Comparison of ENCODE assay signal across 7 cellular contexts in genomic region chr19:19907551-19907950, GRCh38. TPM values are rescaled to one million over a fixed set of nuclear protein-coding genes. Genes with fewer than 3 reads are reported as not detected.
DNase-seq lines count a peak whose midpoint lies in the region; ATAC-seq, FAIRE-seq and TF ChIP-seq lines count a peak whose summit lies in the region.
"Not testable (repeated sequence)": the region's sequence is repeated elsewhere in the genome, so short reads cannot be mapped to it uniquely, and the experiment has no call there.
"Had no signal": no experiment of that assay in that cellular context is flagged by ENCODE, and none has a peak within 500 bp of the region (broad histone marks: within the 10 kb centered on the region; RNA-seq: fewer than 3 reads in every experiment).

No MANE protein-coding gene starts in this region.

- not testable (repeated sequence) for H3K27ac ChIP-seq in foreskin keratinocyte

- not testable (repeated sequence) for H3K27ac Mint-ChIP-seq in activated CD4-positive, alpha-beta memory T cell treated with anti-CD3 and anti-CD28 coated beads for 36 hours

- not testable (repeated sequence) for H3K27me3 Mint-ChIP-seq in activated CD4-positive, alpha-beta memory T cell treated with anti-CD3 and anti-CD28 coated beads for 36 hours

- H3K36me3 ChIP-seq in Loucy (ENCODE audit: insufficient read depth, low read length): peaks cover 13% of the 10 kb centered on the region; the same call in 1 of the 2 replicates
- H3K36me3 ChIP-seq in bronchial epithelial cell (ENCODE audit: control insufficient read depth, insufficient read depth, low read length): not testable (repeated sequence)

- TF ChIP-seq CTCF in Loucy (conservative IDR thresholded peaks at IDR 0.05; ENCODE audit: low read length); bronchial epithelial cell (IDR thresholded peaks at IDR 0.05; ENCODE audit: insufficient read depth, low read length, severe bottlenecking); foreskin keratinocyte (conservative IDR thresholded peaks at IDR 0.05): not testable (repeated sequence)

- FAIRE-seq in RCC 7860 (lab: Jason Lieb, UNC); bronchial epithelial cell (lab: Jason Lieb, UNC): not testable (repeated sequence)

- not testable (repeated sequence) for H2AFZ ChIP-seq in Loucy (ENCODE audit: low read length)

- POLR2A ChIA-PET in activated CD4-positive, alpha-beta memory T cell treated with anti-CD3 and anti-CD28 coated beads for 36 hours (lab: Charles Lee): not testable (repeated sequence)

- H3K9me3 Mint-ChIP-seq in activated CD4-positive, alpha-beta memory T cell treated with anti-CD3 and anti-CD28 coated beads for 36 hours: not testable (repeated sequence)

- intact Hi-C loops in activated CD4-positive, alpha-beta memory T cell treated with anti-CD3 and anti-CD28 coated beads for 36 hours (cut with micrococcal nuclease): not testable (repeated sequence)

- not testable (repeated sequence) for H3K4me3 Mint-ChIP-seq in activated CD4-positive, alpha-beta memory T cell treated with anti-CD3 and anti-CD28 coated beads for 36 hours

- peak overlapping the region; percentile 88 for H3K4me3 ChIP-seq in Loucy (ENCODE audit: low read length, poor library complexity, severe bottlenecking)
- not testable (repeated sequence) for H3K4me3 ChIP-seq in bronchial epithelial cell (ENCODE audit: low read depth, low read length)

- peaks cover 36% of the 10 kb centered on the region for H3K36me3 Mint-ChIP-seq in activated CD4-positive, alpha-beta memory T cell treated with anti-CD3 and anti-CD28 coated beads for 36 hours

- DNase-seq in RCC 7860 (ENCODE audit: low spot score): peak; percentile 8
- peak; percentile 13 for DNase-seq in activated CD4-positive, alpha-beta memory T cell treated with anti-CD3 and anti-CD28 coated beads for 36 hours
- peak; percentile 20 for DNase-seq in bronchial epithelial cell (ENCODE audit: low read depth)
- peak; percentile 22 to 43 for DNase-seq in foreskin keratinocyte
- peak; percentile 6 for DNase-seq in myocyte (ENCODE audit: low read depth)

- not testable (repeated sequence) for H3F3A ChIP-seq in Loucy (ENCODE audit: low read depth)

- H3K4me1 ChIP-seq in Loucy (ENCODE audit: insufficient read depth, low read length, poor library complexity, severe bottlenecking): peaks cover 70% of the 10 kb centered on the region
- H3K4me1 ChIP-seq in foreskin keratinocyte: not testable (repeated sequence)

- H3K4me2 ChIP-seq in Loucy (ENCODE audit: low read depth, low read length, poor library complexity, severe bottlenecking): peak overlapping the region; percentile 91

- H3K4me1 Mint-ChIP-seq in activated CD4-positive, alpha-beta memory T cell treated with anti-CD3 and anti-CD28 coated beads for 36 hours (ENCODE audit: low read depth): peaks cover 39% of the 10 kb centered on the region

- H3K27me3 ChIP-seq in Loucy (ENCODE audit: insufficient read depth, low read length, poor library complexity, severe bottlenecking); bronchial epithelial cell (ENCODE audit: control insufficient read depth, insufficient read depth, low read length); foreskin keratinocyte: not testable (repeated sequence)

- H4K20me1 ChIP-seq in Loucy (ENCODE audit: insufficient read depth, low read length, poor library complexity, severe bottlenecking): peaks cover 88% of the 10 kb centered on the region

- H3K9ac ChIP-seq in Loucy (ENCODE audit: low read depth, low read length, poor library complexity, severe bottlenecking): not testable (repeated sequence)

- not testable (repeated sequence) for ATAC-seq in foreskin keratinocyte

- CTCF ChIA-PET in activated CD4-positive, alpha-beta memory T cell treated with anti-CD3 and anti-CD28 coated beads for 36 hours (lab: Charles Lee): not testable (repeated sequence)

- H3K9me2 ChIP-seq in Loucy (replicated peaks; ENCODE audit: low read depth, low read length): not testable (repeated sequence)

- H3K79me2 ChIP-seq in Loucy (ENCODE audit: insufficient read depth, low read length): peaks cover 100% of the 10 kb centered on the region

- H3K9me3 ChIP-seq in Loucy (ENCODE audit: insufficient read depth, low read depth, low read length): not testable (repeated sequence)

RNA-seq across cellular contexts. Expression of gene ZNF93, which starts 6.8 kb away (rescaled TPM):
- total RNA-seq in activated CD4-positive, alpha-beta memory T cell treated with anti-CD3 and anti-CD28 coated beads for 36 hours: 10 to 100 TPM; 15.6 to 17.0 TPM
- total RNA-seq in bronchial epithelial cell (2.7 and 3.2 TPM in 2 replicates), foreskin keratinocyte (7.2 and 9.0 TPM in 2 replicates), myocyte (18.4 and 23.3 TPM in 2 replicates)
- 3.0 and 4.1 TPM in 2 replicates for polyA plus RNA-seq in foreskin keratinocyte
- polyA plus RNA-seq in myocyte (2012): 2.7 TPM
- total RNA-seq: G401 had no signal

RNA-seq across cellular contexts. Expression of gene ZNF253, which starts 41.9 kb away (rescaled TPM):
- total RNA-seq in activated CD4-positive, alpha-beta memory T cell treated with anti-CD3 and anti-CD28 coated beads for 36 hours: 10 to 100 TPM; 11.0 to 12.9 TPM
- total RNA-seq in bronchial epithelial cell: 2.1 and 3.6 TPM in 2 replicates
- 3.3 and 4.7 TPM in 2 replicates for total RNA-seq in foreskin keratinocyte
- 0.92 and 1.2 TPM in 2 replicates for polyA plus RNA-seq in foreskin keratinocyte
- total RNA-seq in myocyte: 12.9 and 13.7 TPM in 2 replicates
- 1.8 TPM for polyA plus RNA-seq in myocyte (2012)
